In the genomic region with DNA sequence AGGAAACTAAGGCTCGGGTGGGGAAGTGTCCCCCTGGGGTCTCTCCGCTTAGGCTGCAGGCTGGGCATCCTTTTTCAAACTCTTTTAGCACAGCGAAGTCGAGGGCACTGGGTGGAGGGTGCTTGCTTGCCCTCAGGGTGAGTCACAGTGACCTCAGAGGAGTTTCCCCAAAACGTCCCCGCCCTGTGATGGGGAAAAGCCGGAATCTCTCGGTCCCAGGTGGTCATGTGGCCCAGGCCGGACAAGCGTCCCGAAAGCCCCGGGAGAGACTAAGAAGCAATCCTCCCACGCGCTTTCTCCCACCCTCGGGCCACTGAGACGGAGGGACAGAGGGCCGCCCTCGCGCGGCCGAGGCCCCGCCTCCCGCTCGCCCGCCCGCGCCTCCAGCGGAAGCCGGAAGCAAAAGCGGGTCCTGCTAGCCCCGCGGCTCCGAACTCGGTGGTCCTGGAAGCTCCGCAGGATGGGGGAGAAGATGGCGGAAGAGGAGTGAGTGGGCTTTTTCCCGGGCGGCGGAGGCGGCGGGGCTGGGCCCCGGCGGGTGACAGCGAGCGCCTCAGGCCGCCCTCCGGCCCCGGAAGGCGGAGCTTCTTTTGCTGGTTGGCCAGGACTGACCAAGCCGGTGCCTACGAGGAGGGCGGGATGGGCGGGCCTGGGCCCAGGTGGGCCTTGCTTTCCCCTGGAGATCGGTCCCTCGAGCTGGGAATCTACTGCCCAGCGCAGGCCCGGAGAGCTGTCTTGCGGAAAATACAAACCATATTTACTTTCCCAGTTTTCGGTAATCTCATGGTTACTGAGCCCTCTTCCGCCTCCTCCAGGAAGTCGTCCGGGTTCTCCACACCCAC, we compare ENCODE assay signal across 8 cellular contexts. TPM values are rescaled to one million over a fixed set of nuclear protein-coding genes. Genes with fewer than 3 reads are reported as not detected.
A peak's percentile ranks its signal among the peaks of the same experiment; 100 is the strongest.
DNase-seq lines count a peak whose midpoint lies in the region; ATAC-seq and TF ChIP-seq lines count a peak whose summit lies in the region.

A gene with protein sequence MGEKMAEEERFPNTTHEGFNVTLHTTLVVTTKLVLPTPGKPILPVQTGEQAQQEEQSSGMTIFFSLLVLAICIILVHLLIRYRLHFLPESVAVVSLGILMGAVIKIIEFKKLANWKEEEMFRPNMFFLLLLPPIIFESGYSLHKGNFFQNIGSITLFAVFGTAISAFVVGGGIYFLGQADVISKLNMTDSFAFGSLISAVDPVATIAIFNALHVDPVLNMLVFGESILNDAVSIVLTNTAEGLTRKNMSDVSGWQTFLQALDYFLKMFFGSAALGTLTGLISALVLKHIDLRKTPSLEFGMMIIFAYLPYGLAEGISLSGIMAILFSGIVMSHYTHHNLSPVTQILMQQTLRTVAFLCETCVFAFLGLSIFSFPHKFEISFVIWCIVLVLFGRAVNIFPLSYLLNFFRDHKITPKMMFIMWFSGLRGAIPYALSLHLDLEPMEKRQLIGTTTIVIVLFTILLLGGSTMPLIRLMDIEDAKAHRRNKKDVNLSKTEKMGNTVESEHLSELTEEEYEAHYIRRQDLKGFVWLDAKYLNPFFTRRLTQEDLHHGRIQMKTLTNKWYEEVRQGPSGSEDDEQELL (plus strand): TSS at position 366 of the 842 bp plus-strand sequence. CDS start 95 bp downstream, at position 461.

- peaks cover 0 to 11% (median 4%) of the 10 kb centered on the region in 4 donors for H3K36me3 ChIP-seq in liver (ENCODE audit: control insufficient read depth in 4 of 4, insufficient read depth in 3 of 4, low read depth in 1 of 4, low read length in 3 of 4)

- peak within 1 kb of the TSS; percentile 82 to 98 for H3K9ac ChIP-seq in liver (ENCODE audit: low read depth in 1 of 2, low read length in 2 of 2)

- DNase-seq in C1 segment of cervical spinal cord (lab: John Stamatoyannopoulos, UW) = peak; percentile 25 to 92 (median 84)
- peak; percentile 50 for DNase-seq in NCI-H748 treated with DMSO at 0.1 percent for 48 hours (lab: John Stamatoyannopoulos, UW)
- DNase-seq in activated CD4-positive, alpha-beta T cell treated with anti-CD3 and anti-CD28 coated beads, Interleukin-2, amount 50 U/mL, for 24 hours (ENCODE audit: low read depth in 1 of 2, low spot score in 1 of 2) = peak; percentile 74 to 76
- DNase-seq in dermis blood vessel endothelial cell = peak; percentile 91
- peak; percentile 79 for DNase-seq in stimulated activated CD4-positive, alpha-beta T cell treated with anti-CD3 and anti-CD28 coated beads, Interleukin-4, amount 100 ng/mL, for 1 hour

- H3K27me3 ChIP-seq in liver (ENCODE audit: control insufficient read depth in 4 of 4, insufficient read depth in 4 of 4, low read length in 3 of 4) = no peaks in the 10 kb centered on the region

- under 1% methylated on average over 62 of the region's 62 CpGs for WGBS in liver

- peak; percentile 27 to 58 for TF ChIP-seq RAD21 in liver (IDR thresholded peaks at IDR 0.05)

- no peaks in the 10 kb centered on the region for H3K9me3 ChIP-seq in liver (ENCODE audit: control insufficient read depth in 4 of 4, low read length in 3 of 4)

- peak within 1 kb of the TSS; percentile 60 to 85 (median 84) for H3K4me3 ChIP-seq in liver (ENCODE audit: low read depth in 1 of 3, low read length in 3 of 3)

- peaks cover 0 to 18% (median 10%) of the 10 kb centered on the region in 4 donors for H3K4me1 ChIP-seq in liver (ENCODE audit: control insufficient read depth in 4 of 4, insufficient read depth in 4 of 4, low read length in 3 of 4)

- peak; percentile 27 for TF ChIP-seq CTCF in liver (IDR thresholded peaks at IDR 0.05; ENCODE audit: low read depth, low read length, missing input control)

- H3K27ac ChIP-seq in liver (ENCODE audit: low read depth in 1 of 2, low read length in 2 of 2) = peak within 1 kb of the TSS; percentile 86 to 87

- ATAC-seq in GM19328 (IDR thresholded peaks at IDR 0.05; ENCODE audit: unreplicated experiment) (peak; percentile 74), HG03469 (IDR thresholded peaks at IDR 0.05; ENCODE audit: unreplicated experiment) (peak; percentile 50)

TF ChIP-seq in liver, 16 proteins besides CTCF, POLR2A, EP300 and RAD21:
- TF ChIP-seq, protein P1, sequence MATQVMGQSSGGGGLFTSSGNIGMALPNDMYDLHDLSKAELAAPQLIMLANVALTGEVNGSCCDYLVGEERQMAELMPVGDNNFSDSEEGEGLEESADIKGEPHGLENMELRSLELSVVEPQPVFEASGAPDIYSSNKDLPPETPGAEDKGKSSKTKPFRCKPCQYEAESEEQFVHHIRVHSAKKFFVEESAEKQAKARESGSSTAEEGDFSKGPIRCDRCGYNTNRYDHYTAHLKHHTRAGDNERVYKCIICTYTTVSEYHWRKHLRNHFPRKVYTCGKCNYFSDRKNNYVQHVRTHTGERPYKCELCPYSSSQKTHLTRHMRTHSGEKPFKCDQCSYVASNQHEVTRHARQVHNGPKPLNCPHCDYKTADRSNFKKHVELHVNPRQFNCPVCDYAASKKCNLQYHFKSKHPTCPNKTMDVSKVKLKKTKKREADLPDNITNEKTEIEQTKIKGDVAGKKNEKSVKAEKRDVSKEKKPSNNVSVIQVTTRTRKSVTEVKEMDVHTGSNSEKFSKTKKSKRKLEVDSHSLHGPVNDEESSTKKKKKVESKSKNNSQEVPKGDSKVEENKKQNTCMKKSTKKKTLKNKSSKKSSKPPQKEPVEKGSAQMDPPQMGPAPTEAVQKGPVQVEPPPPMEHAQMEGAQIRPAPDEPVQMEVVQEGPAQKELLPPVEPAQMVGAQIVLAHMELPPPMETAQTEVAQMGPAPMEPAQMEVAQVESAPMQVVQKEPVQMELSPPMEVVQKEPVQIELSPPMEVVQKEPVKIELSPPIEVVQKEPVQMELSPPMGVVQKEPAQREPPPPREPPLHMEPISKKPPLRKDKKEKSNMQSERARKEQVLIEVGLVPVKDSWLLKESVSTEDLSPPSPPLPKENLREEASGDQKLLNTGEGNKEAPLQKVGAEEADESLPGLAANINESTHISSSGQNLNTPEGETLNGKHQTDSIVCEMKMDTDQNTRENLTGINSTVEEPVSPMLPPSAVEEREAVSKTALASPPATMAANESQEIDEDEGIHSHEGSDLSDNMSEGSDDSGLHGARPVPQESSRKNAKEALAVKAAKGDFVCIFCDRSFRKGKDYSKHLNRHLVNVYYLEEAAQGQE (IDR thresholded peaks at IDR 0.05) = peak; percentile 38
- no peak for TF ChIP-seq MAX (IDR thresholded peaks at IDR 0.05)
- peak; percentile 48 for TF ChIP-seq FOXA1 (IDR thresholded peaks at IDR 0.05)
- TF ChIP-seq HNF4A (conservative IDR thresholded peaks at IDR 0.05) = peak in 1 of 2 donors; percentile 14
- TF ChIP-seq GABPA (IDR thresholded peaks at IDR 0.05 in 1 of 2, conservative IDR thresholded peaks at IDR 0.05 in 1 of 2) = peak in 1 of 2 donors; percentile 67
- no peak for TF ChIP-seq SP1 (IDR thresholded peaks at IDR 0.05)
- peak; percentile 67 to 85 for TF ChIP-seq JUND (IDR thresholded peaks at IDR 0.05)
- no peak for TF ChIP-seq NR2F2 (IDR thresholded peaks at IDR 0.05)
- TF ChIP-seq ATF3 (IDR thresholded peaks at IDR 0.05) = peak; percentile 25
- peak; percentile 70 to 77 for TF ChIP-seq EGR1 (IDR thresholded peaks at IDR 0.05; ENCODE audit: low read depth in 2 of 2)
- TF ChIP-seq RXRA (IDR thresholded peaks at IDR 0.05) = no peak
- TF ChIP-seq ZBTB33 (IDR thresholded peaks at IDR 0.05) = no peak
- TF ChIP-seq FOXA2 (IDR thresholded peaks at IDR 0.05) = peak; percentile 2
- peak; percentile 59 for TF ChIP-seq YY1 (IDR thresholded peaks at IDR 0.05)
- TF ChIP-seq TAF1 (conservative IDR thresholded peaks at IDR 0.05) = no peak
- TF ChIP-seq HNF4G (IDR thresholded peaks at IDR 0.05) = no peak

RNA-seq across cellular contexts. Expression of the gene that starts here (rescaled TPM):
- total RNA-seq in dermis blood vessel endothelial cell (6.6 and 8.4 TPM in 2 replicates), liver (1 to 10 TPM; 9.2 to 9.5 TPM)
- polyA plus RNA-seq in liver = 1 to 10 TPM; 4.0 to 8.0 TPM

Comparison
In these comparisons a context has a peak if more than half of its experiments do, and no peak if none do; other contexts are left out.
1. Peak in every context shown above with its lines: DNase-seq, ATAC-seq, H3K4me3 ChIP-seq and H3K27ac ChIP-seq.